21 cellular contexts compared by ENCODE assay signal in genomic region chr13:54913668-54914067, GRCh38.
"Had no signal": no experiment of that assay in that cellular context is flagged by ENCODE, and none has a peak within 500 bp of the region (broad histone marks: within the 10 kb centered on the region; RNA-seq: fewer than 3 reads in every experiment).

No MANE protein-coding gene starts in this region.

- H3K4me3 Mint-ChIP-seq: mesothelial cell of epicardium, naive B cell had no signal

- H3K27ac ChIP-seq: coronary artery, dorsolateral prefrontal cortex, gastrocnemius medialis, heart right ventricle, left lung, lower lobe of right lung had no signal

- H3K27ac Mint-ChIP-seq: mesothelial cell of epicardium had no signal

- ATAC-seq: gastrocnemius medialis, heart right ventricle, left cardiac atrium, left lung, left ventricle myocardium superior, lower lobe of right lung, mucosa of descending colon had no signal

- H3K27me3 Mint-ChIP-seq: naive B cell had no signal

- H3K36me3 ChIP-seq: esophagus squamous epithelium, gastrocnemius medialis, heart right ventricle, left lung, lower lobe of right lung had no signal

- H3K4me1 Mint-ChIP-seq: mesothelial cell of epicardium, naive B cell had no signal

- H3K4me3 ChIP-seq: coronary artery, dorsolateral prefrontal cortex, esophagus squamous epithelium, gastrocnemius medialis, heart right ventricle, left lung, lower lobe of right lung, mucosa of descending colon had no signal

- H3K27me3 ChIP-seq: dorsolateral prefrontal cortex, esophagus squamous epithelium, gastrocnemius medialis, heart right ventricle, left lung had no signal

- DNase-seq: dermis blood vessel endothelial cell; dorsolateral prefrontal cortex; effector CD4-positive, alpha-beta T cell; effector memory CD4-positive, alpha-beta T cell; esophagus squamous epithelium; foreskin fibroblast; foreskin melanocyte; gastrocnemius medialis; glutamatergic neuron; head of caudate nucleus; heart right ventricle; hippocampal formation; left cardiac atrium; left lung; left ventricle myocardium superior; lower lobe of right lung; mesenchymal stem cell; mucosa of descending colon; naive B cell had no signal

- H3K4me1 ChIP-seq: gastrocnemius medialis, heart right ventricle, left lung, lower lobe of right lung had no signal

- H3K36me3 Mint-ChIP-seq: mesothelial cell of epicardium, naive B cell had no signal

- H3K9me3 ChIP-seq: esophagus squamous epithelium, gastrocnemius medialis, lower lobe of right lung had no signal
